Comparison of ENCODE assay signal across 12 cellular contexts in genomic region chr16:76194621-76195015, GRCh38.
DNase-seq lines count a peak whose midpoint lies in the region; TF ChIP-seq lines count a peak whose summit lies in the region.
"Had no signal": no experiment of that assay in that cellular context is flagged by ENCODE, and none has a peak within 500 bp of the region (broad histone marks: within the 10 kb centered on the region; RNA-seq: fewer than 3 reads in every experiment).

No MANE protein-coding gene starts in this region.

- H3K36me3 ChIP-seq in adrenal gland (replicated peaks in 1 of 2) (no peaks in the 10 kb centered on the region), hepatocyte (replicated peaks; ENCODE audit: insufficient read depth, low read depth) (no peaks in the 10 kb centered on the region), sigmoid colon (no peaks in the 10 kb centered on the region)
- H3K36me3 ChIP-seq: BLaER1 treated with 17β-estradiol and CSF1 and Interleukin-3, amounts not matched to agents 10 nM and 100 nM had no signal

- peaks cover 5 to 7% of the 10 kb centered on the region in 2 donors for H3K4me1 ChIP-seq in adrenal gland (replicated peaks in 1 of 2)
- H3K4me1 ChIP-seq in hepatocyte (ENCODE audit: insufficient read depth) = peaks cover 4% of the 10 kb centered on the region
- no peaks in the 10 kb centered on the region for H3K4me1 ChIP-seq in sigmoid colon

- peak overlapping the region; percentile 53 for H3K4me2 ChIP-seq in hepatocyte

- H3K9me3 ChIP-seq in adrenal gland (replicated peaks in 1 of 3) (no peaks in the 10 kb centered on the region), hepatocyte (ENCODE audit: low read depth) (no peaks in the 10 kb centered on the region), sigmoid colon (no peaks in the 10 kb centered on the region)
- H3K9me3 ChIP-seq: BLaER1 treated with 17β-estradiol and CSF1 and Interleukin-3, amounts not matched to agents 10 nM and 100 nM had no signal

- intact Hi-C loops in adrenal gland (cut with DNase I) = no loop called here
- intact Hi-C loops in sigmoid colon (cut with DNase I) = no loop called here
- intact Hi-C loops in posterior cingulate gyrus (cut with DNase I) = no loop called here

- no peaks in the 10 kb centered on the region for H4K20me1 ChIP-seq in hepatocyte (ENCODE audit: insufficient read depth, poor library complexity, severe bottlenecking)
- H4K20me1 ChIP-seq: BLaER1 treated with 17β-estradiol and CSF1 and Interleukin-3, amounts not matched to agents 10 nM and 100 nM had no signal

- DNase-seq in M059J (ENCODE audit: low read depth) (peak; percentile 1), adrenal gland (peak in 6 of 7 donors; percentile 37 to 67 (median 50)), hepatocyte (ENCODE audit: low spot score) (peak; percentile 60), sigmoid colon (no peak), iPS-NIHi11 (ENCODE audit: low spot score) (no peak), posterior cingulate gyrus (no peak), NCI-H1105 treated with DMSO at 0.1 percent for 48 hours (lab: John Stamatoyannopoulos, UW) (no peak), dedifferentiated amniotic fluid mesenchymal stem cell (ENCODE audit: extremely low spot score) (no peak)
- DNase-seq: activated naive CD4-positive, alpha-beta T cell treated with Interleukin-2 at 50 U/mL for 16 hours; NCI-H1694; stimulated activated naive CD4-positive, alpha-beta T cell had no signal

- no peaks in the 10 kb centered on the region for H3K79me2 ChIP-seq in hepatocyte

- TF ChIP-seq POLR2A in adrenal gland (IDR thresholded peaks at IDR 0.05) = no peak
- no peak for TF ChIP-seq POLR2A in sigmoid colon (IDR thresholded peaks at IDR 0.05)

- no peak overlapping the region for H2AFZ ChIP-seq in hepatocyte

- no peak for TF ChIP-seq CTCF in adrenal gland (IDR thresholded peaks at IDR 0.05)
- TF ChIP-seq CTCF in hepatocyte (IDR thresholded peaks at IDR 0.05; ENCODE audit: poor library complexity) = no peak
- no peak for TF ChIP-seq CTCF in sigmoid colon (IDR thresholded peaks at IDR 0.05)

- H3K27me3 ChIP-seq in adrenal gland (no peaks in the 10 kb centered on the region), hepatocyte (no peaks in the 10 kb centered on the region), sigmoid colon (no peaks in the 10 kb centered on the region)
- H3K27me3 ChIP-seq: BLaER1 treated with 17β-estradiol and CSF1 and Interleukin-3, amounts not matched to agents 10 nM and 100 nM had no signal

- 12 to 20% (median 14%) methylated on average over 2 of the region's 2 CpGs for WGBS in adrenal gland, 4 donors
- WGBS in hepatocyte (ENCODE audit: low lambda C conversion rate, missing lambda C conversion rate) = 17% methylated on average over 2 of the region's 2 CpGs
- WGBS in sigmoid colon, 2 donors = 8 to 23% methylated on average over 2 of the region's 2 CpGs

- TF ChIP-seq EP300 in sigmoid colon (IDR thresholded peaks at IDR 0.05) = no peak

- H3K27ac ChIP-seq in adrenal gland = peak overlapping the region in 3 of 5 donors; percentile 70 to 82 (median 77)
- peak overlapping the region; percentile 65 for H3K27ac ChIP-seq in hepatocyte
- peak overlapping the region in 3 of 4 donors; percentile 39 to 48 (median 48) for H3K27ac ChIP-seq in sigmoid colon
- H3K27ac ChIP-seq: BLaER1 treated with 17β-estradiol and CSF1 and Interleukin-3, amounts not matched to agents 10 nM and 100 nM had no signal

- H3K4me3 ChIP-seq in adrenal gland = peak overlapping the region in 2 of 4 donors; percentile 12 to 31
- no peak overlapping the region for H3K4me3 ChIP-seq in hepatocyte
- H3K4me3 ChIP-seq in sigmoid colon = no peak overlapping the region
- H3K4me3 ChIP-seq: BLaER1 treated with 17β-estradiol and CSF1 and Interleukin-3, amounts not matched to agents 10 nM and 100 nM had no signal

- H3K9me2 ChIP-seq in hepatocyte (replicated peaks; ENCODE audit: insufficient read depth) = no peaks in the 10 kb centered on the region

Comparison
In these comparisons a context has a peak if more than half of its experiments do, and no peak if none do; other contexts are left out.
1. DNase-seq: peak in M059J (single experiment), adrenal gland (6 of 7) and hepatocyte (single experiment); none in sigmoid colon (single experiment), iPS-NIHi11 (single experiment), posterior cingulate gyrus (0 of 10), NCI-H1105 treated with DMSO at 0.1 percent for 48 hours (single experiment) and dedifferentiated amniotic fluid mesenchymal stem cell (single experiment).
2. Peak in every context shown above with its lines, with median percentiles within 50 percentile points of each other: H3K27ac ChIP-seq.